ENCODE assay signal across 17 cellular contexts in the genomic region with DNA sequence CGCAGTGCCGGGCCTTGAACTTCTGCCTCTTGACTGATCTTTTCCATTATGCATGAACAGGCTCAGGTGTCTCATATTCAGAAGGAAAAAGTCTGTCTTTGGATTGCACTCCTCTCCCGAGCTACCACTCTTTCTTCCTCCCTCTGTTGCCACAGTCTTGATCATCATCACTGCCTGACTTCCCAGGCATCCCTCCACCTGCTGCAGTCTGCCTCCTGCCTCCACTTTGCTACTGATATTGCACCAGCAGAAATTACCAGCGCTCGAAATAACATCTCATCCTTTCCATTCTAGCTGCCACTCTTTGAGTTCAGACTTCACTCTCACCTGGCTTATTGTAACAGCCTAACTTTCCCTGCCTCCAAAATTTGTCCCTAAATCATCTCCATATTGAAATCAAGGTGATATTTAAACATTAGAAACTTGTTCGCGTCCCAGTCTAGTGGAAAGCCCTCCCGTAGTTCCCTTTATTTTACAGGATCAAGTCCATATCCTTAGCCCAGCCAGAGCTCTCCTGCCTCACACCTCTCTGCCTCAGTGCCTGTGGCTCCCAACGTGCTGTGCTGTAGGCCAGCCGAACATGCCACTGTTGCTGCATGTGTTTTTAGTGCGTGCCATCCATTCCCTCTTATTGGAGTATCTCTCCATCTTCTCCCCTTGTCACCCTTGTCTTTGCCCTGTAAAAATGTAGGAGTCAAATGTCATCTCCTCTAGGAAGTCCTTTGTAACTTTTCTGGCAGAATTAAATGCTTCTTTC. TPM values are rescaled to one million over a fixed set of nuclear protein-coding genes. Genes with fewer than 3 reads are reported as not detected.
DNase-seq lines count a peak whose midpoint lies in the region; FAIRE-seq and TF ChIP-seq lines count a peak whose summit lies in the region.
"Had no signal": no experiment of that assay in that cellular context is flagged by ENCODE, and none has a peak within 500 bp of the region (broad histone marks: within the 10 kb centered on the region; RNA-seq: fewer than 3 reads in every experiment).

No MANE protein-coding gene starts in this region.

- H3K36me3 Mint-ChIP-seq in activated CD4-positive, alpha-beta memory T cell treated with anti-CD3 and anti-CD28 coated beads for 36 hours = peaks cover 59% of the 10 kb centered on the region
- H3K36me3 Mint-ChIP-seq in activated CD4-positive, alpha-beta memory T cell treated with anti-CD3 and anti-CD28 coated beads, Interleukin-2, amount 10 ng/mL, durations not matched to agents 7 days and 5 days (ENCODE audit: low read depth) = peaks cover 68% of the 10 kb centered on the region

- no peak overlapping the region for H3K4me3 Mint-ChIP-seq in activated CD4-positive, alpha-beta memory T cell treated with anti-CD3 and anti-CD28 coated beads for 36 hours
- H3K4me3 Mint-ChIP-seq in activated CD4-positive, alpha-beta memory T cell treated with anti-CD3 and anti-CD28 coated beads, Interleukin-2, amount 10 ng/mL, durations not matched to agents 7 days and 5 days = no peak overlapping the region

- TF ChIP-seq CTCF in D721Med (IDR thresholded peaks at IDR 0.05; ENCODE audit: insufficient read depth, missing control alignments) = no peak

- H3K4me1 Mint-ChIP-seq in activated CD4-positive, alpha-beta memory T cell treated with anti-CD3 and anti-CD28 coated beads for 36 hours (ENCODE audit: low read depth) = peaks cover 3% of the 10 kb centered on the region
- H3K4me1 Mint-ChIP-seq in activated CD4-positive, alpha-beta memory T cell treated with anti-CD3 and anti-CD28 coated beads, Interleukin-2, amount 10 ng/mL, durations not matched to agents 7 days and 5 days = peaks cover 2% of the 10 kb centered on the region

- no peak overlapping the region for H3K4me3 ChIP-seq in SK-N-MC
- no peak overlapping the region for H3K4me3 ChIP-seq in ectodermal cell (ENCODE audit: insufficient read depth, low read depth, low read length)
- H3K4me3 ChIP-seq: ascending aorta, coronary artery, upper lobe of left lung had no signal

- WGBS in ectodermal cell, 2 experiments = 85 to 86% methylated on average over 11 of the region's 11 CpGs

- H3K9me3 ChIP-seq in SK-N-MC (ENCODE audit: low read depth, low read length) (no peaks in the 10 kb centered on the region), ectodermal cell (ENCODE audit: control insufficient read depth, low read length) (no peaks in the 10 kb centered on the region)
- H3K9me3 ChIP-seq: ascending aorta, upper lobe of left lung had no signal

- intact Hi-C loops in activated CD4-positive, alpha-beta memory T cell treated with anti-CD3 and anti-CD28 coated beads for 36 hours (cut with micrococcal nuclease) = no loop called here

- no peaks in the 10 kb centered on the region for H3K9me3 Mint-ChIP-seq in activated CD4-positive, alpha-beta memory T cell treated with anti-CD3 and anti-CD28 coated beads for 36 hours
- H3K9me3 Mint-ChIP-seq in activated CD4-positive, alpha-beta memory T cell treated with anti-CD3 and anti-CD28 coated beads, Interleukin-2, amount 10 ng/mL, durations not matched to agents 7 days and 5 days = no peaks in the 10 kb centered on the region

- FAIRE-seq in D721Med (lab: Jason Lieb, UNC) = no peak
- FAIRE-seq: frontal cortex, small intestine had no signal

- CTCF ChIA-PET in activated CD4-positive, alpha-beta memory T cell treated with anti-CD3 and anti-CD28 coated beads for 36 hours (lab: Charles Lee) = no interaction called here
- CTCF ChIA-PET in activated CD4-positive, alpha-beta memory T cell treated with anti-CD3 and anti-CD28 coated beads, Interleukin-2, amount 10 ng/mL, durations not matched to agents 7 days and 5 days (lab: Charles Lee) = interaction anchor here (0.6 kb wide), 1 partner anchor 11 kb away, joined by 3 read pairs; no protein-coding TSS in a partner anchor

- no peak for DNase-seq in activated CD4-positive, alpha-beta memory T cell treated with anti-CD3 and anti-CD28 coated beads for 36 hours
- DNase-seq in activated CD4-positive, alpha-beta memory T cell treated with anti-CD3 and anti-CD28 coated beads, Interleukin-2, amount 10 ng/mL, durations not matched to agents 7 days and 5 days = no peak
- no peak for DNase-seq in SK-N-MC (ENCODE audit: low read depth, low spot score)
- DNase-seq in putamen (ENCODE audit: low spot score) = peak; percentile 31
- no peak for DNase-seq in D721Med (ENCODE audit: insufficient read length, low spot score)
- no peak for DNase-seq in NAMALWA (ENCODE audit: low spot score)
- no peak for DNase-seq in SKM-1 (lab: John Stamatoyannopoulos, UW; ENCODE audit: unreplicated experiment)
- DNase-seq: activated T-cell treated with anti-CD3 and anti-CD28 coated beads, Interleukin-2, amount 50 U/mL, for 1 hour; EL; NCI-H2227 treated with DMSO at 0.1 percent for 48 hours; small intestine; upper lobe of left lung had no signal

- no peak overlapping the region for H3K9ac ChIP-seq in SK-N-MC (ENCODE audit: insufficient read length)

- H3K36me3 ChIP-seq in SK-N-MC (ENCODE audit: insufficient read depth, low read length) (peaks cover 85% of the 10 kb centered on the region), ectodermal cell (ENCODE audit: control insufficient read depth, insufficient read depth, low read length) (peaks cover 58% of the 10 kb centered on the region)

- no peaks in the 10 kb centered on the region for H3K27me3 Mint-ChIP-seq in activated CD4-positive, alpha-beta memory T cell treated with anti-CD3 and anti-CD28 coated beads for 36 hours
- H3K27me3 Mint-ChIP-seq in activated CD4-positive, alpha-beta memory T cell treated with anti-CD3 and anti-CD28 coated beads, Interleukin-2, amount 10 ng/mL, durations not matched to agents 7 days and 5 days = no peaks in the 10 kb centered on the region

- no peaks in the 10 kb centered on the region for H3K4me1 ChIP-seq in ectodermal cell (ENCODE audit: control insufficient read depth, insufficient read depth, low read length)
- H3K4me1 ChIP-seq: ascending aorta, upper lobe of left lung had no signal

- peak overlapping the region; percentile 74 for H3K27ac ChIP-seq in SK-N-MC
- peak overlapping the region; percentile 16 for H3K27ac ChIP-seq in ectodermal cell (ENCODE audit: insufficient read depth, low read depth, low read length, poor library complexity, severe bottlenecking)
- H3K27ac ChIP-seq: ascending aorta, coronary artery, epithelial cell of prostate, upper lobe of left lung had no signal

- no peaks in the 10 kb centered on the region for H3K27me3 ChIP-seq in ectodermal cell (ENCODE audit: control insufficient read depth, insufficient read depth, low read length, poor library complexity, severe bottlenecking)
- H3K27me3 ChIP-seq: ascending aorta, upper lobe of left lung had no signal

- POLR2A ChIA-PET in activated CD4-positive, alpha-beta memory T cell treated with anti-CD3 and anti-CD28 coated beads for 36 hours (lab: Charles Lee) = no interaction called here
- POLR2A ChIA-PET in activated CD4-positive, alpha-beta memory T cell treated with anti-CD3 and anti-CD28 coated beads, Interleukin-2, amount 10 ng/mL, durations not matched to agents 7 days and 5 days (lab: Charles Lee) = interaction anchor here (1.0 to 1.6 kb wide), 2 partner anchors 11 to 12 kb away, joined by 3 read pairs; no protein-coding TSS in a partner anchor

- peak overlapping the region; percentile 71 for H3K27ac Mint-ChIP-seq in activated CD4-positive, alpha-beta memory T cell treated with anti-CD3 and anti-CD28 coated beads for 36 hours
- H3K27ac Mint-ChIP-seq in activated CD4-positive, alpha-beta memory T cell treated with anti-CD3 and anti-CD28 coated beads, Interleukin-2, amount 10 ng/mL, durations not matched to agents 7 days and 5 days = no peak overlapping the region

RNA-seq across cellular contexts. Expression of a gene that starts 39.9 kb away (rescaled TPM):
- total RNA-seq in activated CD4-positive, alpha-beta memory T cell treated with anti-CD3 and anti-CD28 coated beads for 36 hours = 100 to 1,000 TPM; 110 to 113 TPM
- 10 to 100 TPM; 80.6 to 85.9 TPM for total RNA-seq in activated CD4-positive, alpha-beta memory T cell treated with anti-CD3 and anti-CD28 coated beads, Interleukin-2, amount 10 ng/mL, durations not matched to agents 7 days and 5 days
- 79.8 TPM for polyA plus RNA-seq in ectodermal cell (2013, experiment 1 of 4)
- 71.7 TPM for polyA plus RNA-seq in ectodermal cell (2013, experiment 2 of 4)
- 68.7 TPM for polyA plus RNA-seq in ectodermal cell (2013, experiment 3 of 4)
- polyA plus RNA-seq in ectodermal cell (2013, experiment 4 of 4) = 69.6 TPM

RNA-seq across cellular contexts. Expression of a gene that starts 40.5 kb away (rescaled TPM):
- 10 to 100 TPM; 51.7 to 53.4 TPM for total RNA-seq in activated CD4-positive, alpha-beta memory T cell treated with anti-CD3 and anti-CD28 coated beads for 36 hours
- total RNA-seq in activated CD4-positive, alpha-beta memory T cell treated with anti-CD3 and anti-CD28 coated beads, Interleukin-2, amount 10 ng/mL, durations not matched to agents 7 days and 5 days = 10 to 100 TPM; 49.5 to 52.2 TPM
- polyA plus RNA-seq in ectodermal cell (2013, experiment 1 of 4) = 86.7 TPM
- 88.1 TPM for polyA plus RNA-seq in ectodermal cell (2013, experiment 2 of 4)
- 71.2 TPM for polyA plus RNA-seq in ectodermal cell (2013, experiment 3 of 4)
- polyA plus RNA-seq in ectodermal cell (2013, experiment 4 of 4) = 69.4 TPM

RNA-seq across cellular contexts. Expression of a gene that starts 59.4 kb away (rescaled TPM):
- 100 to 1,000 TPM; 342 TPM for total RNA-seq in activated CD4-positive, alpha-beta memory T cell treated with anti-CD3 and anti-CD28 coated beads for 36 hours
- total RNA-seq in activated CD4-positive, alpha-beta memory T cell treated with anti-CD3 and anti-CD28 coated beads, Interleukin-2, amount 10 ng/mL, durations not matched to agents 7 days and 5 days = 100 to 1,000 TPM; 123 TPM
- polyA plus RNA-seq in ectodermal cell (2013, experiment 1 of 4) = 298 TPM
- 276 TPM for polyA plus RNA-seq in ectodermal cell (2013, experiment 2 of 4)
- polyA plus RNA-seq in ectodermal cell (2013, experiment 3 of 4) = 209 TPM
- polyA plus RNA-seq in ectodermal cell (2013, experiment 4 of 4) = 226 TPM
